Comparison of ENCODE assay signal across 1 cellular context in the genomic region with DNA sequence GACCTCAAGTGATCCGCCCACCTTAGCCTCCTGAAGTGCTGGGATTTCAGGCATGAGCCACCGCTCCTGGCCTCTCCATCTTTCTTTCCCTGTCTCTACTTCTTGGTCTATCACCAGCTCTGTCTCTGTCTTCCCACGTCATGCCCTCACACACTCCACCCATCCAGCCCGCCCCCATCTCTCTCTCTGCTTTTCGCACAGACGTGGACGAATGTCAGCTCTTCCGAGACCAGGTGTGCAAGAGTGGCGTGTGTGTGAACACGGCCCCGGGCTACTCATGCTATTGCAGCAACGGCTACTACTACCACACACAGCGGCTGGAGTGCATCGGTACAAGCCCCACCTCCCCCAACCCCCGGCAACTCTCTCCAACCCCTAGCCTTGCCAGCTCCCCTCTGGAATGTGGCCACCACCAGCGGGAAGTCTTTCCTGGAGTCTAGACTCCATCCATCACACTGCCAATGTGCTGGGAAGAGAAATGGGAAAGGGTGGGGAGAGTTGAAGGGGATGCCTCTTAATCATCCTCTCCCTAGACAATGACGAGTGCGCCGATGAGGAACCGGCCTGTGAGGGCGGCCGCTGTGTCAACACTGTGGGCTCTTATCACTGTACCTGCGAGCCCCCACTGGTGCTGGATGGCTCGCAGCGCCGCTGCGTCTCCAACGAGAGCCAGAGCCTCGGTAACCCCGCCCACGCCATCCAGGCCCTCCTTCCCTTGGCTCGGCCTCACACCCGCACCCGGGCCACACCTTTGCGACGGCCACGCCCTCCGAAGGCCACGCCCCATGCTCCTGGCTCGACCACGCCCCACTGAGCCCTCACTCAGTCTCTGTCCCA.
TF ChIP-seq lines count a peak whose summit lies in the region.

No MANE protein-coding gene starts in this region.

TF ChIP-seq in K562, 482 proteins besides CTCF, POLR2A, EP300 and RAD21 (continued from another document and continues in another):
- peak; percentile 65 for TF ChIP-seq CREB1 (IDR thresholded peaks at IDR 0.05)
- TF ChIP-seq CREB1 (CRISPR knock-in tag; IDR thresholded peaks at IDR 0.05): peak; percentile 70; the same call in 1 of the 2 replicates
- no peak for TF ChIP-seq BDP1 (IDR thresholded peaks at IDR 0.05; ENCODE audit: insufficient read depth, insufficient read length)
- TF ChIP-seq JUND (IDR thresholded peaks at IDR 0.05; ENCODE audit: borderline replicate concordance, low read depth, low read length): peak; percentile 67; the same call in 1 of the 2 replicates
- no peak; the same call in 2 of the 3 replicates for TF ChIP-seq JUND (tag; IDR thresholded peaks at IDR 0.05; ENCODE audit: borderline replicate concordance, low read depth, low read length)
- TF ChIP-seq MTA3 (IDR thresholded peaks at IDR 0.05; ENCODE audit: borderline replicate concordance): peak; percentile 71; the same call in 1 of the 2 replicates
- no peak for TF ChIP-seq TAF15 (IDR thresholded peaks at IDR 0.05; ENCODE audit: low read depth, low read length)
- TF ChIP-seq, protein P1, sequence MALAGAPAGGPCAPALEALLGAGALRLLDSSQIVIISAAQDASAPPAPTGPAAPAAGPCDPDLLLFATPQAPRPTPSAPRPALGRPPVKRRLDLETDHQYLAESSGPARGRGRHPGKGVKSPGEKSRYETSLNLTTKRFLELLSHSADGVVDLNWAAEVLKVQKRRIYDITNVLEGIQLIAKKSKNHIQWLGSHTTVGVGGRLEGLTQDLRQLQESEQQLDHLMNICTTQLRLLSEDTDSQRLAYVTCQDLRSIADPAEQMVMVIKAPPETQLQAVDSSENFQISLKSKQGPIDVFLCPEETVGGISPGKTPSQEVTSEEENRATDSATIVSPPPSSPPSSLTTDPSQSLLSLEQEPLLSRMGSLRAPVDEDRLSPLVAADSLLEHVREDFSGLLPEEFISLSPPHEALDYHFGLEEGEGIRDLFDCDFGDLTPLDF (CRISPR knock-in tag; IDR thresholded peaks at IDR 0.05): no peak
- TF ChIP-seq, protein P2, sequence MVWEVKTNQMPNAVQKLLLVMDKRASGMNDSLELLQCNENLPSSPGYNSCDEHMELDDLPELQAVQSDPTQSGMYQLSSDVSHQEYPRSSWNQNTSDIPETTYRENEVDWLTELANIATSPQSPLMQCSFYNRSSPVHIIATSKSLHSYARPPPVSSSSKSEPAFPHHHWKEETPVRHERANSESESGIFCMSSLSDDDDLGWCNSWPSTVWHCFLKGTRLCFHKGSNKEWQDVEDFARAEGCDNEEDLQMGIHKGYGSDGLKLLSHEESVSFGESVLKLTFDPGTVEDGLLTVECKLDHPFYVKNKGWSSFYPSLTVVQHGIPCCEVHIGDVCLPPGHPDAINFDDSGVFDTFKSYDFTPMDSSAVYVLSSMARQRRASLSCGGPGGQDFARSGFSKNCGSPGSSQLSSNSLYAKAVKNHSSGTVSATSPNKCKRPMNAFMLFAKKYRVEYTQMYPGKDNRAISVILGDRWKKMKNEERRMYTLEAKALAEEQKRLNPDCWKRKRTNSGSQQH (CRISPR knock-in tag; IDR thresholded peaks at IDR 0.05): no peak
- TF ChIP-seq MNT (conservative IDR thresholded peaks at IDR 0.05): peak in 1 of 2 experiments; percentile 59; a peak in 3 of 4 replicates
- peak; percentile 74 for TF ChIP-seq MYC (IDR thresholded peaks at IDR 0.05; ENCODE audit: low read depth, low read length)
- TF ChIP-seq MYC (CRISPR knock-in tag; IDR thresholded peaks at IDR 0.05; ENCODE audit: borderline replicate concordance, low read depth): no peak
- TF ChIP-seq FOXA3 (CRISPR knock-in tag; conservative IDR thresholded peaks at IDR 0.05 in 1 of 2, IDR thresholded peaks at IDR 0.05 in 1 of 2): peak; percentile 96 to 99
- TF ChIP-seq CBX3 (IDR thresholded peaks at IDR 0.05; ENCODE audit: borderline replicate concordance in 1 of 2, low read length in 2 of 2): 0 out of 3 replicates have a peak, but pooled peaks of 1 of the 2 experiments have one; percentile 16
- 0 out of 2 replicates have a peak, but pooled peaks have one; percentile 12 for TF ChIP-seq ZFX (CRISPR knock-in tag; IDR thresholded peaks at IDR 0.05)
- TF ChIP-seq ARID1B (IDR thresholded peaks at IDR 0.05): peak; percentile 72
- TF ChIP-seq, protein P3, sequence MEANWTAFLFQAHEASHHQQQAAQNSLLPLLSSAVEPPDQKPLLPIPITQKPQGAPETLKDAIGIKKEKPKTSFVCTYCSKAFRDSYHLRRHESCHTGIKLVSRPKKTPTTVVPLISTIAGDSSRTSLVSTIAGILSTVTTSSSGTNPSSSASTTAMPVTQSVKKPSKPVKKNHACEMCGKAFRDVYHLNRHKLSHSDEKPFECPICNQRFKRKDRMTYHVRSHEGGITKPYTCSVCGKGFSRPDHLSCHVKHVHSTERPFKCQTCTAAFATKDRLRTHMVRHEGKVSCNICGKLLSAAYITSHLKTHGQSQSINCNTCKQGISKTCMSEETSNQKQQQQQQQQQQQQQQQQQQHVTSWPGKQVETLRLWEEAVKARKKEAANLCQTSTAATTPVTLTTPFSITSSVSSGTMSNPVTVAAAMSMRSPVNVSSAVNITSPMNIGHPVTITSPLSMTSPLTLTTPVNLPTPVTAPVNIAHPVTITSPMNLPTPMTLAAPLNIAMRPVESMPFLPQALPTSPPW (CRISPR knock-in tag; IDR thresholded peaks at IDR 0.05): peak; percentile 31; the same call in 1 of the 2 replicates
- TF ChIP-seq MXI1 (IDR thresholded peaks at IDR 0.05; ENCODE audit: low read depth, low read length): no peak
- TF ChIP-seq SMARCA5 (IDR thresholded peaks at IDR 0.05): peak; percentile 46; the same call in 1 of the 2 replicates
- peak; percentile 28 to 87; a peak in 3 of 4 replicates for TF ChIP-seq RCOR1 (IDR thresholded peaks at IDR 0.05; ENCODE audit: borderline replicate concordance in 1 of 2, low read depth in 2 of 2, low read length in 2 of 2)
- peak; percentile 35 for TF ChIP-seq TEAD4 (IDR thresholded peaks at IDR 0.05; ENCODE audit: low read length)
- TF ChIP-seq TEAD4 (CRISPR knock-in tag; IDR thresholded peaks at IDR 0.05; ENCODE audit: borderline replicate concordance): no peak
- peak; percentile 22; the same call in 1 of the 2 replicates for TF ChIP-seq LEF1 (IDR thresholded peaks at IDR 0.05)
- peak; percentile 56 for TF ChIP-seq TCF3 (CRISPR knock-in tag; IDR thresholded peaks at IDR 0.05)
- TF ChIP-seq FOXM1 (IDR thresholded peaks at IDR 0.05; ENCODE audit: low read depth): no peak
- no peak for TF ChIP-seq FOXM1 (CRISPR knock-in tag; IDR thresholded peaks at IDR 0.05; ENCODE audit: low read depth)
- TF ChIP-seq HMG20B (CRISPR knock-in tag; IDR thresholded peaks at IDR 0.05): no peak
- TF ChIP-seq HDAC3 (IDR thresholded peaks at IDR 0.05; ENCODE audit: borderline replicate concordance, partially characterized antibody): no peak
- TF ChIP-seq, protein P4, sequence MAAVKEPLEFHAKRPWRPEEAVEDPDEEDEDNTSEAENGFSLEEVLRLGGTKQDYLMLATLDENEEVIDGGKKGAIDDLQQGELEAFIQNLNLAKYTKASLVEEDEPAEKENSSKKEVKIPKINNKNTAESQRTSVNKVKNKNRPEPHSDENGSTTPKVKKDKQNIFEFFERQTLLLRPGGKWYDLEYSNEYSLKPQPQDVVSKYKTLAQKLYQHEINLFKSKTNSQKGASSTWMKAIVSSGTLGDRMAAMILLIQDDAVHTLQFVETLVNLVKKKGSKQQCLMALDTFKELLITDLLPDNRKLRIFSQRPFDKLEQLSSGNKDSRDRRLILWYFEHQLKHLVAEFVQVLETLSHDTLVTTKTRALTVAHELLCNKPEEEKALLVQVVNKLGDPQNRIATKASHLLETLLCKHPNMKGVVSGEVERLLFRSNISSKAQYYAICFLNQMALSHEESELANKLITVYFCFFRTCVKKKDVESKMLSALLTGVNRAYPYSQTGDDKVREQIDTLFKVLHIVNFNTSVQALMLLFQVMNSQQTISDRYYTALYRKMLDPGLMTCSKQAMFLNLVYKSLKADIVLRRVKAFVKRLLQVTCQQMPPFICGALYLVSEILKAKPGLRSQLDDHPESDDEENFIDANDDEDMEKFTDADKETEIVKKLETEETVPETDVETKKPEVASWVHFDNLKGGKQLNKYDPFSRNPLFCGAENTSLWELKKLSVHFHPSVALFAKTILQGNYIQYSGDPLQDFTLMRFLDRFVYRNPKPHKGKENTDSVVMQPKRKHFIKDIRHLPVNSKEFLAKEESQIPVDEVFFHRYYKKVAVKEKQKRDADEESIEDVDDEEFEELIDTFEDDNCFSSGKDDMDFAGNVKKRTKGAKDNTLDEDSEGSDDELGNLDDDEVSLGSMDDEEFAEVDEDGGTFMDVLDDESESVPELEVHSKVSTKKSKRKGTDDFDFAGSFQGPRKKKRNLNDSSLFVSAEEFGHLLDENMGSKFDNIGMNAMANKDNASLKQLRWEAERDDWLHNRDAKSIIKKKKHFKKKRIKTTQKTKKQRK (IDR thresholded peaks at IDR 0.05; ENCODE audit: borderline replicate concordance, low read depth, low read length): no peak
- TF ChIP-seq, protein P5, sequence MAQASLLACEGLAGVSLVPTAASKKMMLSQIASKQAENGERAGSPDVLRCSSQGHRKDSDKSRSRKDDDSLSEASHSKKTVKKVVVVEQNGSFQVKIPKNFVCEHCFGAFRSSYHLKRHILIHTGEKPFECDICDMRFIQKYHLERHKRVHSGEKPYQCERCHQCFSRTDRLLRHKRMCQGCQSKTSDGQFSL (CRISPR knock-in tag; IDR thresholded peaks at IDR 0.05): no peak
- TF ChIP-seq, protein P5 (tag; IDR thresholded peaks at IDR 0.05): no peak
- 0 out of 2 replicates have a peak, but pooled peaks have one; percentile 50 for TF ChIP-seq MYNN (IDR thresholded peaks at IDR 0.05)
- TF ChIP-seq MYNN (CRISPR knock-in tag; IDR thresholded peaks at IDR 0.05): no peak
- TF ChIP-seq SMAD4 (CRISPR knock-in tag; conservative IDR thresholded peaks at IDR 0.05): peak; percentile 80
- no peak for TF ChIP-seq ARID2 (IDR thresholded peaks at IDR 0.05)
- TF ChIP-seq POU5F1 (IDR thresholded peaks at IDR 0.05; ENCODE audit: borderline replicate concordance, low read depth, low read length, partially characterized antibody): no peak
- no peak for TF ChIP-seq ZNF124 (CRISPR knock-in tag; IDR thresholded peaks at IDR 0.05)
- TF ChIP-seq, protein P6, sequence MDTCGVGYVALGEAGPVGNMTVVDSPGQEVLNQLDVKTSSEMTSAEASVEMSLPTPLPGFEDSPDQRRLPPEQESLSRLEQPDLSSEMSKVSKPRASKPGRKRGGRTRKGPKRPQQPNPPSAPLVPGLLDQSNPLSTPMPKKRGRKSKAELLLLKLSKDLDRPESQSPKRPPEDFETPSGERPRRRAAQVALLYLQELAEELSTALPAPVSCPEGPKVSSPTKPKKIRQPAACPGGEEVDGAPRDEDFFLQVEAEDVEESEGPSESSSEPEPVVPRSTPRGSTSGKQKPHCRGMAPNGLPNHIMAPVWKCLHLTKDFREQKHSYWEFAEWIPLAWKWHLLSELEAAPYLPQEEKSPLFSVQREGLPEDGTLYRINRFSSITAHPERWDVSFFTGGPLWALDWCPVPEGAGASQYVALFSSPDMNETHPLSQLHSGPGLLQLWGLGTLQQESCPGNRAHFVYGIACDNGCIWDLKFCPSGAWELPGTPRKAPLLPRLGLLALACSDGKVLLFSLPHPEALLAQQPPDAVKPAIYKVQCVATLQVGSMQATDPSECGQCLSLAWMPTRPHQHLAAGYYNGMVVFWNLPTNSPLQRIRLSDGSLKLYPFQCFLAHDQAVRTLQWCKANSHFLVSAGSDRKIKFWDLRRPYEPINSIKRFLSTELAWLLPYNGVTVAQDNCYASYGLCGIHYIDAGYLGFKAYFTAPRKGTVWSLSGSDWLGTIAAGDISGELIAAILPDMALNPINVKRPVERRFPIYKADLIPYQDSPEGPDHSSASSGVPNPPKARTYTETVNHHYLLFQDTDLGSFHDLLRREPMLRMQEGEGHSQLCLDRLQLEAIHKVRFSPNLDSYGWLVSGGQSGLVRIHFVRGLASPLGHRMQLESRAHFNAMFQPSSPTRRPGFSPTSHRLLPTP (IDR thresholded peaks at IDR 0.05; ENCODE audit: borderline replicate concordance, extremely low read depth, insufficient read length): no peak
- TF ChIP-seq, protein P7, sequence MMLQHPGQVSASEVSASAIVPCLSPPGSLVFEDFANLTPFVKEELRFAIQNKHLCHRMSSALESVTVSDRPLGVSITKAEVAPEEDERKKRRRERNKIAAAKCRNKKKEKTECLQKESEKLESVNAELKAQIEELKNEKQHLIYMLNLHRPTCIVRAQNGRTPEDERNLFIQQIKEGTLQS (IDR thresholded peaks at IDR 0.05): 0 out of 2 replicates have a peak, but pooled peaks have one; percentile 28
- TF ChIP-seq, protein P7 (CRISPR knock-in tag; conservative IDR thresholded peaks at IDR 0.05): no peak
- TF ChIP-seq SMARCA4 (IDR thresholded peaks at IDR 0.05): peak; percentile 71
- TF ChIP-seq KLF13 (tag; IDR thresholded peaks at IDR 0.05; ENCODE audit: borderline replicate concordance, low read depth): peak; percentile 18; the same call in 1 of the 2 replicates
- TF ChIP-seq, protein P8, sequence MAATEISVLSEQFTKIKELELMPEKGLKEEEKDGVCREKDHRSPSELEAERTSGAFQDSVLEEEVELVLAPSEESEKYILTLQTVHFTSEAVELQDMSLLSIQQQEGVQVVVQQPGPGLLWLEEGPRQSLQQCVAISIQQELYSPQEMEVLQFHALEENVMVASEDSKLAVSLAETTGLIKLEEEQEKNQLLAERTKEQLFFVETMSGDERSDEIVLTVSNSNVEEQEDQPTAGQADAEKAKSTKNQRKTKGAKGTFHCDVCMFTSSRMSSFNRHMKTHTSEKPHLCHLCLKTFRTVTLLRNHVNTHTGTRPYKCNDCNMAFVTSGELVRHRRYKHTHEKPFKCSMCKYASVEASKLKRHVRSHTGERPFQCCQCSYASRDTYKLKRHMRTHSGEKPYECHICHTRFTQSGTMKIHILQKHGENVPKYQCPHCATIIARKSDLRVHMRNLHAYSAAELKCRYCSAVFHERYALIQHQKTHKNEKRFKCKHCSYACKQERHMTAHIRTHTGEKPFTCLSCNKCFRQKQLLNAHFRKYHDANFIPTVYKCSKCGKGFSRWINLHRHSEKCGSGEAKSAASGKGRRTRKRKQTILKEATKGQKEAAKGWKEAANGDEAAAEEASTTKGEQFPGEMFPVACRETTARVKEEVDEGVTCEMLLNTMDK (IDR thresholded peaks at IDR 0.05; ENCODE audit: borderline replicate concordance, insufficient read depth, low read depth, low read length, poor library complexity, severe bottlenecking): no peak
- peak; percentile 21; the same call in 1 of the 2 replicates for TF ChIP-seq NR2C2 (CRISPR knock-in tag; IDR thresholded peaks at IDR 0.05)
- TF ChIP-seq NR2C2 (tag; IDR thresholded peaks at IDR 0.05): no peak
